ENCODE assay signal across 18 cellular contexts in genomic region chr4:1738410-1738809, GRCh38. TPM values are rescaled to one million over a fixed set of nuclear protein-coding genes. Genes with fewer than 3 reads are reported as not detected.
"Had no signal": no experiment of that assay in that cellular context is flagged by ENCODE, and none has a peak within 500 bp of the region (broad histone marks: within the 10 kb centered on the region; RNA-seq: fewer than 3 reads in every experiment).

No MANE protein-coding gene starts in this region.

- H3K4me1 ChIP-seq: breast epithelium, left ventricle myocardium inferior, parathyroid adenoma had no signal

- H3K79me2 ChIP-seq: parathyroid adenoma had no signal

- H3K4me1 Mint-ChIP-seq: activated naive CD8-positive, alpha-beta T cell treated with anti-CD3 and anti-CD28 coated beads, Interleukin-2, amount 10 ng/mL, durations not matched to agents 7 days and 5 days; memory B cell; natural killer cell had no signal

- H3K27ac Mint-ChIP-seq: activated CD8-positive, alpha-beta T cell treated with anti-CD3 and anti-CD28 coated beads for 36 hours; activated naive CD8-positive, alpha-beta T cell treated with anti-CD3 and anti-CD28 coated beads, Interleukin-2, amount 10 ng/mL, durations not matched to agents 7 days and 5 days; memory B cell; natural killer cell had no signal

- H3K27ac ChIP-seq: breast epithelium, left ventricle myocardium inferior, neutrophil, parathyroid adenoma, thoracic aorta had no signal

- H3K4me3 Mint-ChIP-seq: activated CD8-positive, alpha-beta T cell treated with anti-CD3 and anti-CD28 coated beads for 36 hours; activated naive CD8-positive, alpha-beta T cell treated with anti-CD3 and anti-CD28 coated beads, Interleukin-2, amount 10 ng/mL, durations not matched to agents 7 days and 5 days; activated T-cell treated with anti-CD3 and anti-CD28 coated beads, Interleukin-2, amount 50 U/mL, for 4 hours; memory B cell; natural killer cell; T-helper 1 cell treated with Interleukin-12 subunit alpha and Interleukin-12 subunit beta and Interleukin-4 antibody, amounts not matched to agents 30 μg/mL and 1 μg/mL, for 36 hours had no signal

- H3K9ac ChIP-seq: parathyroid adenoma had no signal

- ATAC-seq: activated CD8-positive, alpha-beta T cell treated with anti-CD3 and anti-CD28 coated beads for 36 hours; activated T-cell treated with anti-CD3 and anti-CD28 coated beads, Interleukin-2, amount 50 U/mL, for 4 hours; natural killer cell had no signal

- H3K4me3 ChIP-seq: breast epithelium, left ventricle myocardium inferior, thoracic aorta had no signal

- H3K27me3 ChIP-seq: breast epithelium, neutrophil had no signal

- H3K27me3 Mint-ChIP-seq: activated CD8-positive, alpha-beta T cell treated with anti-CD3 and anti-CD28 coated beads for 36 hours; activated naive CD8-positive, alpha-beta T cell treated with anti-CD3 and anti-CD28 coated beads, Interleukin-2, amount 10 ng/mL, durations not matched to agents 7 days and 5 days; memory B cell had no signal

- DNase-seq: activated CD4-positive, alpha-beta T cell treated with anti-CD3 and anti-CD28 coated beads for 4 hours; activated CD8-positive, alpha-beta T cell treated with anti-CD3 and anti-CD28 coated beads for 36 hours; activated effector memory CD4-positive, alpha-beta T cell treated with anti-CD3 and anti-CD28 coated beads, Interleukin-2, amount 50 U/mL, for 16 hours; activated naive CD8-positive, alpha-beta T cell treated with anti-CD3 and anti-CD28 coated beads, Interleukin-2, amount 10 ng/mL, durations not matched to agents 7 days and 5 days; activated T-cell treated with anti-CD3 and anti-CD28 coated beads, Interleukin-2, amount 50 U/mL, for 4 hours; anterior cingulate cortex; cerebellar nuclear complex; effector CD8-positive, alpha-beta T cell; foreskin melanocyte; left ventricle myocardium inferior; natural killer cell; stimulated activated CD4-positive, alpha-beta T cell treated with anti-CD3 and anti-CD28 coated beads, Interleukin-1b, Interleukin-23, amount 100 ng/mL, for 48 hours had no signal

- H3K36me3 ChIP-seq: breast epithelium had no signal

RNA-seq across cellular contexts. Expression of gene FGFR3, which starts 54.7 kb away (rescaled TPM):
- total RNA-seq: natural killer cell had no signal
